1 cellular context compared by ENCODE assay signal in the genomic region with DNA sequence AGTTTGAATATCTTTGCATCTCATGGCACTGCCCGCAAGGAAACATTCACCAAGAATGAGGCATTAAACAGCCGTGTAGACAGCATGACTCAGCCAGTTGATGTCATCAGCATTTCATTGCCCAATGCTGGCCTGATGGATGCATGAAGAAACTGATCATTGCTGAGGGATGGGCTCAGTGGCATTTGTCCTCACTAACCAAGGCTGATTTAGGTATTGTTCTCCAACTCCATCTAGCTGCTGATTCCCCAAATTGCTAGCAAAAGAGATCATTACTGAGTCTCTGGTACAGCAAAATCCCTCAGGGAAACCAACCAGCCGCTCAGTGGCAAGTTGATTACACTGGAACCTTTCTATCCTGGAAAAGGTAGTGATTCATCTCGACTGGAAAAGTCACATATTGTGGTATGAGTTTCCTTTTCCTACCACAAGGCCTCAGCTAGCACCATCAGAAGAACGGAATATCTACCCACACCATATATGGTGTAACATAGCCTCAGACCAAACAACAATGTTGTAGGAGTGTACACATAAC.
A peak's percentile ranks its signal among the peaks of the same experiment; 100 is the strongest.
TF ChIP-seq lines count a peak whose summit lies in the region.

No MANE protein-coding gene starts in this region.

TF ChIP-seq in IMR-90, 13 proteins besides CTCF, POLR2A, EP300 and RAD21 (continued from another document):
- peak; percentile 99 for TF ChIP-seq CEBPB (IDR thresholded peaks at IDR 0.05; ENCODE audit: low read depth, low read length)
- TF ChIP-seq CHD1 (IDR thresholded peaks at IDR 0.05; ENCODE audit: low read depth, low read length), result no peak
- peak; percentile 76 for TF ChIP-seq NFE2L2 (IDR thresholded peaks at IDR 0.05; ENCODE audit: low read depth, low read length)
- TF ChIP-seq RFX5 (IDR thresholded peaks at IDR 0.05; ENCODE audit: low read depth, low read length), result no peak
